ENCODE assay signal across 11 cellular contexts in genomic region chr3:56125358-56126005, GRCh38.
DNase-seq lines count a peak whose midpoint lies in the region; ATAC-seq and TF ChIP-seq lines count a peak whose summit lies in the region.
"Had no signal": no experiment of that assay in that cellular context is flagged by ENCODE, and none has a peak within 500 bp of the region (broad histone marks: within the 10 kb centered on the region; RNA-seq: fewer than 3 reads in every experiment).

No MANE protein-coding gene starts in this region.

- CTCF ChIA-PET in WTC11 (lab: Charles Lee): interaction anchor here (0.9 kb wide), 1 partner anchor 126 kb away, joined by 3 read pairs; no protein-coding TSS in a partner anchor

- no peaks in the 10 kb centered on the region; the same call in 1 of the 2 replicates for H3K36me3 Mint-ChIP-seq in WTC11
- H3K36me3 Mint-ChIP-seq: naive thymus-derived CD8-positive, alpha-beta T cell had no signal

- ATAC-seq in WTC11 (peak; percentile 23; the same call in 1 of the 2 replicates), GM21576 (IDR thresholded peaks at IDR 0.05; ENCODE audit: unreplicated experiment) (no peak)
- ATAC-seq: activated T-cell treated with anti-CD3 and anti-CD28 coated beads, Interleukin-2, amount 50 U/mL, for 4 hours; naive thymus-derived CD8-positive, alpha-beta T cell had no signal

- no peak overlapping the region for H3K4me3 Mint-ChIP-seq in WTC11
- H3K4me3 Mint-ChIP-seq: activated T-cell treated with anti-CD3 and anti-CD28 coated beads, Interleukin-2, amount 50 U/mL, for 4 hours; naive thymus-derived CD8-positive, alpha-beta T cell had no signal

- no peak for TF ChIP-seq CTCF in WTC11 (IDR thresholded peaks at IDR 0.05)

- peaks cover 8% of the 10 kb centered on the region; the same call in 1 of the 2 replicates for H3K27me3 Mint-ChIP-seq in WTC11 (ENCODE audit: low read depth)

- peak overlapping the region; percentile 19 for H3K27ac Mint-ChIP-seq in WTC11
- H3K27ac Mint-ChIP-seq: naive thymus-derived CD8-positive, alpha-beta T cell had no signal

- DNase-seq in 8988T (peak; percentile 31), HS-27A (ENCODE audit: low read depth) (peak; percentile 52), WTC11 (ENCODE audit: low spot score) (no peak), hepatic stellate cell (ENCODE audit: low spot score) (peak; percentile 23), GOT3 (lab: John Stamatoyannopoulos, UW) (no peak), NCI-H1092 treated with DMSO at 0.1 percent for 48 hours (lab: John Stamatoyannopoulos, UW) (no peak)
- no peak for DNase-seq in stimulated activated CD4-positive, alpha-beta T cell treated with anti-CD3 and anti-CD28 coated beads, Interleukin-4, amount 100 ng/mL, for 1 hour
- DNase-seq: activated T-cell treated with anti-CD3 and anti-CD28 coated beads, Interleukin-2, amount 50 U/mL, for 4 hours; naive thymus-derived CD8-positive, alpha-beta T cell; NCI-H2029 had no signal

- H3K4me1 Mint-ChIP-seq in WTC11: peaks cover 50% of the 10 kb centered on the region
- H3K4me1 Mint-ChIP-seq: naive thymus-derived CD8-positive, alpha-beta T cell had no signal

- POLR2A ChIA-PET in WTC11 (lab: Charles Lee): no interaction called here

- peaks cover 7% of the 10 kb centered on the region for H3K9me3 Mint-ChIP-seq in WTC11

TF ChIP-seq in WTC11, 78 proteins besides CTCF, POLR2A, EP300 and RAD21:
- TF ChIP-seq CDX4 (CRISPR knock-in tag; IDR thresholded peaks at IDR 0.05; ENCODE audit: borderline replicate concordance) (no peak), ATF1 (CRISPR knock-in tag; IDR thresholded peaks at IDR 0.05) (no peak), USF2 (CRISPR knock-in tag; IDR thresholded peaks at IDR 0.05) (no peak), GTF2I (CRISPR knock-in tag; conservative IDR thresholded peaks at IDR 0.05) (no peak), ERG (CRISPR knock-in tag; IDR thresholded peaks at IDR 0.05) (no peak), TEAD4 (CRISPR knock-in tag; IDR thresholded peaks at IDR 0.05) (no peak), ARID4B (CRISPR knock-in tag; IDR thresholded peaks at IDR 0.05; ENCODE audit: borderline replicate concordance) (no peak), TCF7 (CRISPR knock-in tag; IDR thresholded peaks at IDR 0.05; ENCODE audit: low read depth) (no peak), ZNF263 (CRISPR knock-in tag; IDR thresholded peaks at IDR 0.05; ENCODE audit: low read depth) (no peak), TP53 (CRISPR knock-in tag; IDR thresholded peaks at IDR 0.05) (no peak), RORB (CRISPR knock-in tag; IDR thresholded peaks at IDR 0.05) (no peak), FOXK1 (CRISPR knock-in tag; IDR thresholded peaks at IDR 0.05) (no peak), OVOL2 (CRISPR knock-in tag; IDR thresholded peaks at IDR 0.05; ENCODE audit: borderline replicate concordance) (no peak), CBFB (CRISPR knock-in tag; IDR thresholded peaks at IDR 0.05; ENCODE audit: low read depth) (no peak), ZNF219 (CRISPR knock-in tag; IDR thresholded peaks at IDR 0.05; ENCODE audit: borderline replicate concordance) (no peak), IRF1 (CRISPR knock-in tag; IDR thresholded peaks at IDR 0.05) (no peak), SMAD4 (CRISPR knock-in tag; IDR thresholded peaks at IDR 0.05) (no peak)
TF ChIP-seq in WTC11: peak in this region for 0.

Comparison
In these comparisons a context has a peak if more than half of its experiments do, and no peak if none do; other contexts are left out.
1. DNase-seq: peak in 8988T (single experiment), HS-27A (single experiment) and hepatic stellate cell (single experiment); none in WTC11 (single experiment), GOT3 (single experiment), NCI-H1092 treated with DMSO at 0.1 percent for 48 hours (single experiment) and stimulated activated CD4-positive, alpha-beta T cell treated with anti-CD3 and anti-CD28 coated beads, Interleukin-4, amount 100 ng/mL, for 1 hour (single experiment).